Comparison of ENCODE assay signal across 8 cellular contexts in genomic region chrX:16712825-16713155, GRCh38. TPM values are rescaled to one million over a fixed set of nuclear protein-coding genes. Genes with fewer than 3 reads are reported as not detected.
A peak's percentile ranks its signal among the peaks of the same experiment; 100 is the strongest.
DNase-seq lines count a peak whose midpoint lies in the region; ATAC-seq and TF ChIP-seq lines count a peak whose summit lies in the region.

No MANE protein-coding gene starts in this region.

- H3K27ac ChIP-seq in A673 (ENCODE audit: low read depth, low read length, poor library complexity, severe bottlenecking) (peak overlapping the region; percentile 87), brain microvascular endothelial cell (no peak overlapping the region)

- H3K36me3 ChIP-seq in A673 (ENCODE audit: insufficient read depth, low read length, poor library complexity, severe bottlenecking) (no peaks in the 10 kb centered on the region), brain microvascular endothelial cell (replicated peaks) (no peaks in the 10 kb centered on the region)

- peaks cover 10% of the 10 kb centered on the region for H3K36me3 Mint-ChIP-seq in type B pancreatic cell

- ATAC-seq in GM19025 (IDR thresholded peaks at IDR 0.05; ENCODE audit: low read depth, unreplicated experiment) (peak; percentile 21), HG03378 (IDR thresholded peaks at IDR 0.05; ENCODE audit: unreplicated experiment) (peak; percentile 15)

- no peak for DNase-seq in A673 (ENCODE audit: low spot score)
- no peak for DNase-seq in brain microvascular endothelial cell
- DNase-seq in lower leg skin (ENCODE audit: low spot score in 2 of 2): no peak
- no peak for DNase-seq in type B pancreatic cell (ENCODE audit: extremely low spot score, unreplicated experiment)
- no peak for DNase-seq in activated CD4-positive, CD25-positive, alpha-beta regulatory T cell treated with anti-CD3 and anti-CD28 coated beads, Interleukin-2, amount 50 U/mL, for 72 hours
- no peak for DNase-seq in SW 1271 (lab: John Stamatoyannopoulos, UW)

- TF ChIP-seq POLR2A in lower leg skin (IDR thresholded peaks at IDR 0.05): no peak

- peaks cover 22% of the 10 kb centered on the region for H3K4me1 Mint-ChIP-seq in type B pancreatic cell (ENCODE audit: unreplicated experiment)

- CTCF ChIA-PET in A673 (lab: Charles Lee): interaction anchor here (0.7 kb wide), 1 partner anchor 864 kb away, joined by 11 read pairs; no protein-coding TSS in a partner anchor

- BruUV-seq in A673 (replicated peaks; lab: Mats Ljungman, UMichigan): no TSS peak

- H3K4me3 Mint-ChIP-seq in type B pancreatic cell: peak overlapping the region; percentile 98

- intact Hi-C loops in A673 (cut with micrococcal nuclease; ENCODE audit: unreplicated experiment): no loop called here
- intact Hi-C loops in lower leg skin (cut with DNase I; ENCODE audit: low total_unique reads): loop anchor here (10.0 kb wide), 1 partner anchor 858 kb away; the partner anchor contains the start of gene AP1S2

- in situ Hi-C loops in brain microvascular endothelial cell (cut with HindIII; ENCODE audit: low pct_ligation_motif_present, low sequenced_read_pairs): no loop called here

- no peaks in the 10 kb centered on the region for H3K27me3 Mint-ChIP-seq in type B pancreatic cell

- H3K4me3 ChIP-seq in A673 (ENCODE audit: low read depth, low read length, poor library complexity, severe bottlenecking) (peak overlapping the region; percentile 67), brain microvascular endothelial cell (ENCODE audit: low read depth, low read length) (peak overlapping the region; percentile 71), lower leg skin (ENCODE audit: low read depth, poor library complexity, severe bottlenecking) (peak overlapping the region; percentile 55)

- 5 to 33% methylated on average over 7 to 10 of the region's 10 CpGs for WGBS in lower leg skin, 2 donors

- peaks cover 21% of the 10 kb centered on the region for H3K27me3 ChIP-seq in A673 (replicated peaks; ENCODE audit: insufficient read depth, low read depth, low read length, poor library complexity)
- H3K27me3 ChIP-seq in brain microvascular endothelial cell (replicated peaks): no peaks in the 10 kb centered on the region

- no peaks in the 10 kb centered on the region for H3K9me3 Mint-ChIP-seq in type B pancreatic cell

- POLR2A ChIA-PET in A673 (lab: Charles Lee; ENCODE audit: low non-redundant PET): no interaction called here

- no peaks in the 10 kb centered on the region for H3K4me1 ChIP-seq in A673 (ENCODE audit: insufficient read depth, low read length, poor library complexity, severe bottlenecking)

- H3K9me3 ChIP-seq in A673 (ENCODE audit: low read depth, low read length, poor library complexity, severe bottlenecking): no peaks in the 10 kb centered on the region

- TF ChIP-seq CTCF in A673 (conservative IDR thresholded peaks at IDR 0.05; ENCODE audit: low read depth, low read length) (no peak), brain microvascular endothelial cell (IDR thresholded peaks at IDR 0.05; ENCODE audit: low read depth, low read length, missing control alignments) (no peak), lower leg skin (IDR thresholded peaks at IDR 0.05) (no peak), type B pancreatic cell (conservative IDR thresholded peaks at IDR 0.05) (no peak)

- peak overlapping the region; percentile 96 for H3K27ac Mint-ChIP-seq in type B pancreatic cell

RNA-seq across cellular contexts. Expression of gene CTPS2, which starts 0.3 kb away (rescaled TPM):
- total RNA-seq in A673 (2021) (15.6 and 20.5 TPM in 2 replicates), lower leg skin (10 to 100 TPM in 2 of 4 donors, 1 to 10 TPM in 2; 6.7 to 11.1 (median 9.3) TPM), type B pancreatic cell (ENCODE audit: low replicate concordance) (46.7 and 59.0 TPM in 2 replicates)

RNA-seq across cellular contexts. Expression of gene SYAP1, which starts 6.6 kb away (rescaled TPM):
- total RNA-seq in A673 (2021) (36.4 and 41.8 TPM in 2 replicates), lower leg skin (10 to 100 TPM; 16.1 to 18.5 (median 16.6) TPM), type B pancreatic cell (ENCODE audit: low replicate concordance) (46.9 and 48.4 TPM in 2 replicates)
